Comparison of ENCODE assay signal across 8 cellular contexts in the genomic region with DNA sequence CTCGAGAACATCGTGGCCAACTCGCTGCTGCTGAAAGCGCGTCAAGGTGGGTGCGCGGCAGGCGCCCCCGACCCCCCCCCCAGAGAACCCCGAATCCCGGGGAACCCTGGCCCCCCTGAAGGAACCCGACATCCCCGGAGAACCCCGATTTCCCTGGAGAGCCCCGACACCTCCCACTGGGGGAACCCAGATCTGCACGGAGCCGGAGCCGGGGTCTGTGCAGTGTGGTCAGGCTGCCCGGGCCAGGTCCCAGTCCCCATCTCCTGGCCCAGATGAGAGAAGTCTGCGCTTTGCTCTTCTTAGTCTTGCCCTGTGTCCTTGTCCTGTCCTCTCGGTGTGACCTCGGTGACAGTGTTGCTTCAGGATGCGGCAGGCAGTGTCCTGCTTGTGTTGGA. TPM values are rescaled to one million over a fixed set of nuclear protein-coding genes. Genes with fewer than 3 reads are reported as not detected.
A peak's percentile ranks its signal among the peaks of the same experiment; 100 is the strongest.
DNase-seq lines count a peak whose midpoint lies in the region; ATAC-seq and TF ChIP-seq lines count a peak whose summit lies in the region.

No MANE protein-coding gene starts in this region.

- no peaks in the 10 kb centered on the region for H3K36me3 ChIP-seq in H7 (replicated peaks; ENCODE audit: control insufficient read depth, insufficient read depth, low read length)
- H3K36me3 ChIP-seq in left ventricle myocardium inferior, result no peaks in the 10 kb centered on the region
- H3K36me3 ChIP-seq in gastrocnemius medialis, result no peaks in the 10 kb centered on the region

- POLR2A ChIA-PET in activated B cell treated with CpG ODN at 0.5 μM for 24 hours (lab: Charles Lee), result interaction anchor here (0.6 to 3.8 kb wide), 16 partner anchors 10 to 496 kb away, joined by 3 to 31 read pairs (median 4); a partner anchor contains a TSS

- ATAC-seq in activated B cell treated with CpG ODN at 0.5 μM for 24 hours (ENCODE audit: low read depth), result no peak
- no peak for ATAC-seq in gastrocnemius medialis
- ATAC-seq in HG03097 (IDR thresholded peaks at IDR 0.05; ENCODE audit: low FRiP score, unreplicated experiment), result no peak
- no peak for ATAC-seq in GM18498 (IDR thresholded peaks at IDR 0.05; ENCODE audit: unreplicated experiment)

- peaks cover 23% of the 10 kb centered on the region for H3K4me1 Mint-ChIP-seq in activated B cell treated with CpG ODN at 0.5 μM for 24 hours

- H3K9me3 ChIP-seq in left ventricle myocardium inferior (replicated peaks) (no peaks in the 10 kb centered on the region), gastrocnemius medialis (no peaks in the 10 kb centered on the region)

- H3K27ac ChIP-seq in left ventricle myocardium inferior (replicated peaks) (peak overlapping the region; percentile 92), gastrocnemius medialis (peak overlapping the region; percentile 91 to 95 (median 94))

- H3K4me1 ChIP-seq in left ventricle myocardium inferior (peaks cover 50% of the 10 kb centered on the region), gastrocnemius medialis (peaks cover 20 to 23% of the 10 kb centered on the region in 2 donors)

- no peaks in the 10 kb centered on the region for H3K27me3 Mint-ChIP-seq in activated B cell treated with CpG ODN at 0.5 μM for 24 hours

- CTCF ChIA-PET in activated B cell treated with CpG ODN at 0.5 μM for 24 hours (lab: Charles Lee), result interaction anchor here (0.7 to 2.3 kb wide), 4 partner anchors 14 to 419 kb away, joined by 3 to 10 read pairs (median 5); no protein-coding TSS in a partner anchor

- H3K27me3 ChIP-seq in H7 (ENCODE audit: control insufficient read depth, insufficient read depth, low read length) (peaks cover 7% of the 10 kb centered on the region), left ventricle myocardium inferior (ENCODE audit: low read depth) (no peaks in the 10 kb centered on the region), gastrocnemius medialis (no peaks in the 10 kb centered on the region)

- in situ Hi-C loops in gastrocnemius medialis (cut with MboI; ENCODE audit: low sequenced_read_pairs in 4 of 4), result loop anchor here in 1 of 4 donors (10.0 to 25.0 kb wide), 2 partner anchors 539 to 727 kb away; a partner anchor contains a TSS

- H3K4me3 ChIP-seq in H7 (ENCODE audit: insufficient read depth, low read depth, low read length), result peak overlapping the region; percentile 74
- H3K4me3 ChIP-seq in left ventricle myocardium inferior, result peak overlapping the region; percentile 98
- peak overlapping the region; percentile 78 to 99 (median 86) for H3K4me3 ChIP-seq in gastrocnemius medialis

- intact Hi-C loops in activated B cell treated with CpG ODN at 0.5 μM for 24 hours (cut with micrococcal nuclease), result loop anchor here (5.0 to 10.0 kb wide), 3 partner anchors 202 to 719 kb away; a partner anchor contains a TSS
- intact Hi-C loops in left ventricle myocardium inferior (cut with micrococcal nuclease), result no loop called here
- intact Hi-C loops in gastrocnemius medialis (cut with DNase I; ENCODE audit: low total_unique reads), result loop anchor here (5.0 kb wide), 2 partner anchors 73 to 722 kb away; a partner anchor contains a TSS

- peak overlapping the region; percentile 56 for H3K27ac Mint-ChIP-seq in activated B cell treated with CpG ODN at 0.5 μM for 24 hours

- H3K9me3 Mint-ChIP-seq in activated B cell treated with CpG ODN at 0.5 μM for 24 hours, result no peaks in the 10 kb centered on the region

- no peak for TF ChIP-seq POLR2A in gastrocnemius medialis (IDR thresholded peaks at IDR 0.05)

- DNase-seq in H7 (peak; percentile 59), activated B cell treated with CpG ODN at 0.5 μM for 24 hours (no peak), left ventricle myocardium inferior (no peak), gastrocnemius medialis (no peak), NCI-H82 treated with DMSO at 0.1 percent for 48 hours (lab: John Stamatoyannopoulos, UW; ENCODE audit: unreplicated experiment) (no peak), amniotic stem cell (lab: John Stamatoyannopoulos, UW) (no peak)

- H3K4me3 Mint-ChIP-seq in activated B cell treated with CpG ODN at 0.5 μM for 24 hours, result peak overlapping the region; percentile 91

- peaks cover 11% of the 10 kb centered on the region for H3K36me3 Mint-ChIP-seq in activated B cell treated with CpG ODN at 0.5 μM for 24 hours (ENCODE audit: low read depth)

- TF ChIP-seq CTCF in activated B cell treated with CpG ODN at 0.5 μM for 24 hours (IDR thresholded peaks at IDR 0.05) (no peak), left ventricle myocardium inferior (IDR thresholded peaks at IDR 0.05; ENCODE audit: borderline replicate concordance) (no peak), gastrocnemius medialis (IDR thresholded peaks at IDR 0.05 in 4 of 5, conservative IDR thresholded peaks at IDR 0.05 in 1 of 5) (no peak)

RNA-seq across cellular contexts. Expression of a gene that starts 0.7 kb away (rescaled TPM):
- total RNA-seq in H7 (2014; rRNA removed; shearing (Covaris generic)), result 0.48 and 1.9 TPM in 2 replicates
- total RNA-seq in activated B cell treated with CpG ODN at 0.5 μM for 24 hours, result 1.4 and 2.1 TPM in 2 replicates
- 9.0 TPM for total RNA-seq in left ventricle myocardium inferior
- total RNA-seq in gastrocnemius medialis, result 1 to 10 TPM; 2.8 to 5.8 (median 3.7) TPM

RNA-seq across cellular contexts. Expression of a gene that starts 0.9 kb away (rescaled TPM):
- 17.3 and 19.2 TPM in 2 replicates for total RNA-seq in H7 (2014; rRNA removed; shearing (Covaris generic))
- total RNA-seq in activated B cell treated with CpG ODN at 0.5 μM for 24 hours (56.3 and 57.3 TPM in 2 replicates), left ventricle myocardium inferior (17.4 TPM), gastrocnemius medialis (10 to 100 TPM; 16.6 to 46.2 (median 36.2) TPM)
